In the genomic region with DNA sequence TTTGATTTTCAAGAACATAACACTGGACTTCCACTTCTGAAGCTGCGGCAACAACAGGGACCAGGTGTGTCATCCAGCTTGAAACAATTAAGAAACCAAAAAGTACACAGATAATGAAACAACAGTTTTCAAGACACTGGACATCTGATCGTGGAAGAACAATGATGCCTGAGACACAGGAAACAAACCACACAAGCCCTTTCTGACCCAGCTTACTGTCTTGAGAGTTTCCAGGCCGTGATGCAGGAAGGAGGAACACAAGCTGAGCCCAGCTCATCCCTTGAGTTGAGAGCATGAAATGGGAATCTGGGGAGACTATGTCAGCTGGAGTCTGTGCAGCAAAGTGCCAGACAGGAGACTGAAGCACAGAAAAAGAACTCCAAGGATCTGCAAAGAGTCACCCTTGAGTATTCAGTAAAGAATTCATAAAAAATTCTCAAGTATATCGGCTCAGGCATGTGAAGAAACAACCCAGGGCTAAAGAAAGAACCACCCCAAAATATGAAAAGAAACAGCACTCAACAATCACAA, we compare ENCODE assay signal across 17 cellular contexts.
"Had no signal": no experiment of that assay in that cellular context is flagged by ENCODE, and none has a peak within 500 bp of the region (broad histone marks: within the 10 kb centered on the region; RNA-seq: fewer than 3 reads in every experiment).

No MANE protein-coding gene starts in this region.

- DNase-seq: activated CD4-positive, CD25-positive, alpha-beta regulatory T cell treated with anti-CD3 and anti-CD28 coated beads, Interleukin-2, amount 50 U/mL, for 72 hours; activated CD8-positive, alpha-beta memory T cell treated with anti-CD3 and anti-CD28 coated beads for 24 hours; activated CD8-positive, alpha-beta memory T cell treated with anti-CD3 and anti-CD28 coated beads, Interleukin-2, amount 50 U/mL, for 48 hours; activated gamma-delta T cell treated with Interleukin-2 at 50 U/mL for 16 hours; activated T-cell treated with anti-CD3 and anti-CD28 coated beads, Interleukin-2, amount 50 U/mL, for 48 hours; nucleus accumbens; retina; stimulated activated naive B cell treated with anti-CD40 and anti-IgM and Interleukin-4, amounts not matched to agents 10 μg/mL and 1 μg/mL and 100 μg/mL, for 72 hours; upper lobe of right lung had no signal

- H2AFZ ChIP-seq: hepatocyte had no signal

- H3K4me2 ChIP-seq: hepatocyte had no signal

- H3K4me3 Mint-ChIP-seq: mesothelial cell of epicardium; nephron; stimulated activated naive B cell treated with anti-CD40 and anti-IgM and Interleukin-4, amounts not matched to agents 10 μg/mL and 1 μg/mL and 100 μg/mL, for 72 hours; T-helper 1 cell treated with Interleukin-12 subunit alpha and Interleukin-12 subunit beta and Interleukin-4 antibody, amounts not matched to agents 30 μg/mL and 1 μg/mL, for 36 hours had no signal

- H3K4me3 ChIP-seq: hepatocyte, lung, thoracic aorta, upper lobe of right lung had no signal

- H3K4me1 ChIP-seq: upper lobe of right lung had no signal

- H3K27ac ChIP-seq: hepatocyte, thoracic aorta, upper lobe of right lung, VCaP had no signal

- ATAC-seq: activated naive CD4-positive, alpha-beta T cell treated with anti-CD3 and anti-CD28 coated beads, Interleukin-2, amount 50 U/mL, for 72 hours; stimulated activated naive B cell treated with anti-CD40 and anti-IgM and Interleukin-4, amounts not matched to agents 10 μg/mL and 1 μg/mL and 100 μg/mL, for 72 hours; upper lobe of right lung had no signal

- H3K27me3 ChIP-seq: hepatocyte, upper lobe of right lung had no signal

- H3K36me3 ChIP-seq: upper lobe of right lung had no signal

- H3K4me1 Mint-ChIP-seq: mesothelial cell of epicardium; nephron; stimulated activated naive B cell treated with anti-CD40 and anti-IgM and Interleukin-4, amounts not matched to agents 10 μg/mL and 1 μg/mL and 100 μg/mL, for 72 hours had no signal

- H3K27ac Mint-ChIP-seq: mesothelial cell of epicardium; nephron; stimulated activated naive B cell treated with anti-CD40 and anti-IgM and Interleukin-4, amounts not matched to agents 10 μg/mL and 1 μg/mL and 100 μg/mL, for 72 hours; T-helper 1 cell treated with Interleukin-12 subunit alpha and Interleukin-12 subunit beta and Interleukin-4 antibody, amounts not matched to agents 30 μg/mL and 1 μg/mL, for 36 hours had no signal

- H3K27me3 Mint-ChIP-seq: stimulated activated naive B cell treated with anti-CD40 and anti-IgM and Interleukin-4, amounts not matched to agents 10 μg/mL and 1 μg/mL and 100 μg/mL, for 72 hours had no signal
